Comparison of ENCODE assay signal across 18 cellular contexts in the genomic region with DNA sequence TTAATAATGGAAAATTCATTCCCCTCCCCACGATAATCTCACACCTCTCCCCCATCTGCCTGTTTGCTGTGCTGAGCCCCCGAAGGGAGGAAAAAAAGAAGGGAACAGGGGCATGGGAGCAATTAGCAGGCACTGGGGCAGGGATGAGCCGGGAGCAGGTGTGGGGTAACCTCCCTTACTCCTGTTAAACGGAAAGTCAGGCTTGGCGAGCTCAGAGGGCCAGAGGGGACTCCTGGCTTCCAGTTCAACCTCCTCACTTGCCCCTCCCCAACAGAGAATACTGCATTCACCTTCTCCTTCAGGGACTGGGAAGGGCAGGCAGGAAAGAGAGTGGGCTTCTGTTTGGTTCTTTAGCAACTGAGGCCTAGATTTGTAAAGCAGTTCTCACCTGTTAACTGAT. TPM values are rescaled to one million over a fixed set of nuclear protein-coding genes. Genes with fewer than 3 reads are reported as not detected.
A peak's percentile ranks its signal among the peaks of the same experiment; 100 is the strongest.
DNase-seq lines count a peak whose midpoint lies in the region; ATAC-seq and TF ChIP-seq lines count a peak whose summit lies in the region.
"Had no signal": no experiment of that assay in that cellular context is flagged by ENCODE, and none has a peak within 500 bp of the region (broad histone marks: within the 10 kb centered on the region; RNA-seq: fewer than 3 reads in every experiment).

No MANE protein-coding gene starts in this region.

- H3K27ac ChIP-seq in right lobe of liver (peak overlapping the region in 2 of 3 donors; percentile 47 to 53), subcutaneous abdominal adipose tissue (ENCODE audit: low read depth, low read length) (peak overlapping the region; percentile 74)

- peak overlapping the region; percentile 91; the same call in 1 of the 2 replicates for H3K4me3 Mint-ChIP-seq in HFFc6
- H3K4me3 Mint-ChIP-seq in MCF 10A (ENCODE audit: unreplicated experiment): peak overlapping the region; percentile 78
- no peak overlapping the region for H3K4me3 Mint-ChIP-seq in mesothelial cell of epicardium
- H3K4me3 Mint-ChIP-seq: activated CD4-positive, alpha-beta T cell treated with anti-CD3 and anti-CD28 coated beads, Interleukin-2, amount 10 ng/mL, durations not matched to agents 7 days and 5 days; natural killer cell treated with Interleukin-12 subunit alpha and Interleukin-12 subunit beta and Interleukin-15 and Interleukin-18, amount 100 ng/mL, for 72 hours had no signal

- POLR2A ChIA-PET in MCF 10A (lab: Yijun Ruan, JAX): interaction anchor here (2.5 kb wide), 2 partner anchors 10 to 72 kb away, joined by 9 to 10 read pairs; a partner anchor contains a TSS

- H3K4me1 ChIP-seq in right lobe of liver: peaks cover 0 to 6% (median 0%) of the 10 kb centered on the region in 4 donors
- peaks cover 2 to 42% (median 36%) of the 10 kb centered on the region in 5 donors for H3K4me1 ChIP-seq in subcutaneous abdominal adipose tissue (ENCODE audit: control insufficient read depth in 5 of 5, insufficient read depth in 5 of 5, low read length in 5 of 5)

- intact Hi-C loops in MCF 10A (cut with micrococcal nuclease) (loop anchor here (5.0 kb wide), 1 partner anchor 84 kb away; a partner anchor contains a TSS), right lobe of liver (cut with DNase I) (no loop called here)

- H3K36me3 Mint-ChIP-seq in HFFc6 (ENCODE audit: low read depth) (peaks cover 10% of the 10 kb centered on the region), MCF 10A (ENCODE audit: insufficient read depth, unreplicated experiment) (no peaks in the 10 kb centered on the region), mesothelial cell of epicardium (peaks cover 3% of the 10 kb centered on the region)
- H3K36me3 Mint-ChIP-seq: natural killer cell treated with Interleukin-12 subunit alpha and Interleukin-12 subunit beta and Interleukin-15 and Interleukin-18, amount 100 ng/mL, for 72 hours had no signal

- peak overlapping the region; percentile 16 to 64 (median 43) for H3K9ac ChIP-seq in subcutaneous abdominal adipose tissue (ENCODE audit: low read length in 5 of 5)

- TF ChIP-seq CTCF in HFFc6 (IDR thresholded peaks at IDR 0.05): no peak
- no peak for TF ChIP-seq CTCF in MCF 10A (IDR thresholded peaks at IDR 0.05; ENCODE audit: unreplicated experiment)
- no peak for TF ChIP-seq CTCF in right lobe of liver (IDR thresholded peaks at IDR 0.05)
- TF ChIP-seq CTCF in mesothelial cell of epicardium (IDR thresholded peaks at IDR 0.05; ENCODE audit: unreplicated experiment): no peak

- H3K36me3 ChIP-seq in right lobe of liver: no peaks in the 10 kb centered on the region
- peaks cover 0 to 8% (median 0%) of the 10 kb centered on the region in 5 donors for H3K36me3 ChIP-seq in subcutaneous abdominal adipose tissue (ENCODE audit: control insufficient read depth in 5 of 5, insufficient read depth in 5 of 5, low read length in 5 of 5)
- H3K36me3 ChIP-seq: HAP-1, sigmoid colon had no signal

- CTCF ChIA-PET in MCF 10A (lab: Yijun Ruan, JAX): interaction anchor here (0.6 to 2.3 kb wide), 3 partner anchors 8 to 52 kb away, joined by 3 to 9 read pairs (median 3); no protein-coding TSS in a partner anchor

- H3K27me3 ChIP-seq in right lobe of liver: no peaks in the 10 kb centered on the region
- no peaks in the 10 kb centered on the region for H3K27me3 ChIP-seq in subcutaneous abdominal adipose tissue (ENCODE audit: control insufficient read depth in 5 of 5, insufficient read depth in 4 of 5, low read length in 5 of 5)
- H3K27me3 ChIP-seq: sigmoid colon had no signal

- no peaks in the 10 kb centered on the region for H3K9me3 ChIP-seq in right lobe of liver
- H3K9me3 ChIP-seq in subcutaneous abdominal adipose tissue (ENCODE audit: control insufficient read depth in 5 of 5, low read length in 5 of 5): peaks cover 3 to 10% (median 4%) of the 10 kb centered on the region in 5 donors

- H3K4me3 ChIP-seq in right lobe of liver (no peak overlapping the region), subcutaneous abdominal adipose tissue (ENCODE audit: low read depth in 1 of 5, low read length in 5 of 5) (peak overlapping the region; percentile 46 to 86 (median 78))

- no peak for DNase-seq in HFFc6
- no peak for DNase-seq in MCF 10A (ENCODE audit: unreplicated experiment)
- DNase-seq in right lobe of liver: no peak
- no peak for DNase-seq in mesothelial cell of epicardium (ENCODE audit: low spot score in 2 of 2, unreplicated experiment in 2 of 2)
- DNase-seq in hypothalamus (lab: John Stamatoyannopoulos, UW): no peak
- no peak for DNase-seq in foreskin melanocyte
- DNase-seq: activated CD4-positive, alpha-beta T cell treated with anti-CD3 and anti-CD28 coated beads, Interleukin-2, amount 10 ng/mL, durations not matched to agents 7 days and 5 days; activated T-cell treated with anti-CD3 and anti-CD28 coated beads, Interleukin-2, amount 50 U/mL, for 48 hours; C1 segment of cervical spinal cord; DMS153; NCI-H1092; NCI-H446; T1000 had no signal

- BruUV-seq in MCF 10A (replicated peaks; lab: Mats Ljungman, UMichigan): no TSS peak

- no peak for TF ChIP-seq POLR2A in right lobe of liver (IDR thresholded peaks at IDR 0.05)

- H3K9me3 Mint-ChIP-seq in HFFc6: peaks cover 10% of the 10 kb centered on the region
- H3K9me3 Mint-ChIP-seq in MCF 10A (ENCODE audit: unreplicated experiment): peaks cover 7% of the 10 kb centered on the region
- H3K9me3 Mint-ChIP-seq in mesothelial cell of epicardium: peaks cover 11% of the 10 kb centered on the region
- H3K9me3 Mint-ChIP-seq: activated CD4-positive, alpha-beta T cell treated with anti-CD3 and anti-CD28 coated beads, Interleukin-2, amount 10 ng/mL, durations not matched to agents 7 days and 5 days; natural killer cell treated with Interleukin-12 subunit alpha and Interleukin-12 subunit beta and Interleukin-15 and Interleukin-18, amount 100 ng/mL, for 72 hours had no signal

- peaks cover 2% of the 10 kb centered on the region for H3K27me3 Mint-ChIP-seq in HFFc6 (ENCODE audit: insufficient read depth)
- H3K27me3 Mint-ChIP-seq in MCF 10A (ENCODE audit: insufficient read depth, unreplicated experiment): no peaks in the 10 kb centered on the region
- peaks cover 77% of the 10 kb centered on the region for H3K27me3 Mint-ChIP-seq in mesothelial cell of epicardium (ENCODE audit: low read depth)

- H3K27ac Mint-ChIP-seq in HFFc6: no peak overlapping the region
- no peak overlapping the region for H3K27ac Mint-ChIP-seq in MCF 10A (ENCODE audit: low read depth, unreplicated experiment)
- no peak overlapping the region for H3K27ac Mint-ChIP-seq in mesothelial cell of epicardium
- H3K27ac Mint-ChIP-seq: activated CD4-positive, alpha-beta T cell treated with anti-CD3 and anti-CD28 coated beads, Interleukin-2, amount 10 ng/mL, durations not matched to agents 7 days and 5 days; natural killer cell treated with Interleukin-12 subunit alpha and Interleukin-12 subunit beta and Interleukin-15 and Interleukin-18, amount 100 ng/mL, for 72 hours had no signal

- no peak for ATAC-seq in right lobe of liver
- ATAC-seq: left lobe of liver; natural killer cell treated with Interleukin-12 subunit alpha and Interleukin-12 subunit beta and Interleukin-15 and Interleukin-18, amount 100 ng/mL, for 72 hours had no signal

- 84% methylated on average over 5 of the region's 5 CpGs for WGBS in right lobe of liver (ENCODE audit: insufficient coverage, low coverage, low lambda C conversion rate, missing lambda C conversion rate)

- peaks cover 26% of the 10 kb centered on the region for H3K4me1 Mint-ChIP-seq in HFFc6 (ENCODE audit: low read depth)
- peaks cover 14% of the 10 kb centered on the region for H3K4me1 Mint-ChIP-seq in MCF 10A (ENCODE audit: insufficient read depth, unreplicated experiment)
- peaks cover 7% of the 10 kb centered on the region for H3K4me1 Mint-ChIP-seq in mesothelial cell of epicardium

RNA-seq across cellular contexts. Expression of a gene that starts 1.6 kb away (rescaled TPM):
- 1 to 10 TPM; 3.2 to 7.5 (median 5.4) TPM for total RNA-seq in HFFc6 (2021; fragmentation: NEBNext Ultra II Directional; extraction: Animal tissue kit (Norgen Biotek cat#: 25700))
- 4.8 TPM in 2 replicates for total RNA-seq in MCF 10A (2022)
- 1 to 10 TPM; 3.1 to 6.6 (median 5.2) TPM for total RNA-seq in right lobe of liver
- total RNA-seq in mesothelial cell of epicardium: 0.22 to 0.63 TPM (median 0.36 TPM) in 3 replicates
- total RNA-seq: activated CD4-positive, alpha-beta T cell treated with anti-CD3 and anti-CD28 coated beads, Interleukin-2, amount 10 ng/mL, durations not matched to agents 7 days and 5 days had no signal

Comparison
In these comparisons a context has a peak if more than half of its experiments do, and no peak if none do; other contexts are left out.
1. H3K4me3 ChIP-seq: peak in subcutaneous abdominal adipose tissue (5 of 5); none in right lobe of liver (0 of 3).